1 cellular context compared by ENCODE assay signal in the genomic region with DNA sequence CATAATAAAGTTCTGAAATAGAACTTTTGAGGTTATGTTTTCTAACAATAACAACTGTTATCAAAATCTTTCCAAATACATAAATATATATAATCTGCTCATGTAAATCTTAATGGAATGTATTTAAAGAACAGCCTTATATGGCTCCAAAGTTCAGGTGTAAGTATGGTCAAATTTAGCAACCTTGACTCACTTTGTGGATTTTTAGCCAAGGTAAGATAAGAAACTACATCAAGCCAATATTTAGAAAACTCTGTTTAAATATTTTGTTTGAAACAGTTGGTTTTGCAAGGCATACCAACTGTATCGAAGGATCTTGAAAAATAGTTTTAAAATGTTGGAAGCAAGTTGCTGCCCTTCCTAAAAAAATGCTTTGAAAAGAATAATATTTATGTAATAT.
TF ChIP-seq lines count a peak whose summit lies in the region.

No MANE protein-coding gene starts in this region.

TF ChIP-seq in HepG2, 621 proteins besides CTCF, POLR2A, EP300 and RAD21 (continued from another document and continues in another):
- TF ChIP-seq, protein P1, sequence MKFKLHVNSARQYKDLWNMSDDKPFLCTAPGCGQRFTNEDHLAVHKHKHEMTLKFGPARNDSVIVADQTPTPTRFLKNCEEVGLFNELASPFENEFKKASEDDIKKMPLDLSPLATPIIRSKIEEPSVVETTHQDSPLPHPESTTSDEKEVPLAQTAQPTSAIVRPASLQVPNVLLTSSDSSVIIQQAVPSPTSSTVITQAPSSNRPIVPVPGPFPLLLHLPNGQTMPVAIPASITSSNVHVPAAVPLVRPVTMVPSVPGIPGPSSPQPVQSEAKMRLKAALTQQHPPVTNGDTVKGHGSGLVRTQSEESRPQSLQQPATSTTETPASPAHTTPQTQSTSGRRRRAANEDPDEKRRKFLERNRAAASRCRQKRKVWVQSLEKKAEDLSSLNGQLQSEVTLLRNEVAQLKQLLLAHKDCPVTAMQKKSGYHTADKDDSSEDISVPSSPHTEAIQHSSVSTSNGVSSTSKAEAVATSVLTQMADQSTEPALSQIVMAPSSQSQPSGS (CRISPR knock-in tag; IDR thresholded peaks at IDR 0.05) = peak; percentile 44; the same call in 1 of the 2 replicates
- TF ChIP-seq, protein P2, sequence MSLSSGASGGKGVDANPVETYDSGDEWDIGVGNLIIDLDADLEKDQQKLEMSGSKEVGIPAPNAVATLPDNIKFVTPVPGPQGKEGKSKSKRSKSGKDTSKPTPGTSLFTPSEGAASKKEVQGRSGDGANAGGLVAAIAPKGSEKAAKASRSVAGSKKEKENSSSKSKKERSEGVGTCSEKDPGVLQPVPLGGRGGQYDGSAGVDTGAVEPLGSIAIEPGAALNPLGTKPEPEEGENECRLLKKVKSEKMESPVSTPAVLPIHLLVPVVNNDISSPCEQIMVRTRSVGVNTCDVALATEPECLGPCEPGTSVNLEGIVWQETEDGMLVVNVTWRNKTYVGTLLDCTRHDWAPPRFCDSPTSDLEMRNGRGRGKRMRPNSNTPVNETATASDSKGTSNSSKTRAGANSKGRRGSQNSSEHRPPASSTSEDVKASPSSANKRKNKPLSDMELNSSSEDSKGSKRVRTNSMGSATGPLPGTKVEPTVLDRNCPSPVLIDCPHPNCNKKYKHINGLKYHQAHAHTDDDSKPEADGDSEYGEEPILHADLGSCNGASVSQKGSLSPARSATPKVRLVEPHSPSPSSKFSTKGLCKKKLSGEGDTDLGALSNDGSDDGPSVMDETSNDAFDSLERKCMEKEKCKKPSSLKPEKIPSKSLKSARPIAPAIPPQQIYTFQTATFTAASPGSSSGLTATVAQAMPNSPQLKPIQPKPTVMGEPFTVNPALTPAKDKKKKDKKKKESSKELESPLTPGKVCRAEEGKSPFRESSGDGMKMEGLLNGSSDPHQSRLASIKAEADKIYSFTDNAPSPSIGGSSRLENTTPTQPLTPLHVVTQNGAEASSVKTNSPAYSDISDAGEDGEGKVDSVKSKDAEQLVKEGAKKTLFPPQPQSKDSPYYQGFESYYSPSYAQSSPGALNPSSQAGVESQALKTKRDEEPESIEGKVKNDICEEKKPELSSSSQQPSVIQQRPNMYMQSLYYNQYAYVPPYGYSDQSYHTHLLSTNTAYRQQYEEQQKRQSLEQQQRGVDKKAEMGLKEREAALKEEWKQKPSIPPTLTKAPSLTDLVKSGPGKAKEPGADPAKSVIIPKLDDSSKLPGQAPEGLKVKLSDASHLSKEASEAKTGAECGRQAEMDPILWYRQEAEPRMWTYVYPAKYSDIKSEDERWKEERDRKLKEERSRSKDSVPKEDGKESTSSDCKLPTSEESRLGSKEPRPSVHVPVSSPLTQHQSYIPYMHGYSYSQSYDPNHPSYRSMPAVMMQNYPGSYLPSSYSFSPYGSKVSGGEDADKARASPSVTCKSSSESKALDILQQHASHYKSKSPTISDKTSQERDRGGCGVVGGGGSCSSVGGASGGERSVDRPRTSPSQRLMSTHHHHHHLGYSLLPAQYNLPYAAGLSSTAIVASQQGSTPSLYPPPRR (CRISPR knock-in tag; IDR thresholded peaks at IDR 0.05; ENCODE audit: borderline replicate concordance) = no peak
- TF ChIP-seq TBX3 (IDR thresholded peaks at IDR 0.05; ENCODE audit: borderline replicate concordance) = peak; percentile 37; the same call in 1 of the 2 replicates
- no peak for TF ChIP-seq XRCC5 (optimal IDR thresholded peaks at IDR 0.05; ENCODE audit: low read length)
- no peak for TF ChIP-seq FOXA1 (IDR thresholded peaks at IDR 0.05)
- TF ChIP-seq FOXA1 (CRISPR knock-in tag; IDR thresholded peaks at IDR 0.05) = peak; percentile 59
- no peak for TF ChIP-seq ZNF317 (CRISPR knock-in tag; IDR thresholded peaks at IDR 0.05)
- 0 out of 2 replicates have a peak, but pooled peaks have one; percentile 20 for TF ChIP-seq MED1 (CRISPR knock-in tag; IDR thresholded peaks at IDR 0.05)
- TF ChIP-seq HNF4G (IDR thresholded peaks at IDR 0.05; ENCODE audit: borderline replicate concordance, low read depth, low read length) = peak; percentile 69; the same call in 1 of the 2 replicates
- no peak for TF ChIP-seq HNF4G (CRISPR knock-in tag; IDR thresholded peaks at IDR 0.05; ENCODE audit: borderline replicate concordance, low read depth)
- TF ChIP-seq, protein P3, sequence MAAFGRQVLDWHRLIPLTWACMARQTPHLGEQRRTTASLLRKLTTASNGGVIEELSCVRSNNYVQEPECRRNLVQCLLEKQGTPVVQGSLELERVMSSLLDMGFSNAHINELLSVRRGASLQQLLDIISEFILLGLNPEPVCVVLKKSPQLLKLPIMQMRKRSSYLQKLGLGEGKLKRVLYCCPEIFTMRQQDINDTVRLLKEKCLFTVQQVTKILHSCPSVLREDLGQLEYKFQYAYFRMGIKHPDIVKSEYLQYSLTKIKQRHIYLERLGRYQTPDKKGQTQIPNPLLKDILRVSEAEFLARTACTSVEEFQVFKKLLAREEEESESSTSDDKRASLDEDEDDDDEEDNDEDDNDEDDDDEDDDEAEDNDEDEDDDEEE (CRISPR knock-in tag; IDR thresholded peaks at IDR 0.05) = no peak
- TF ChIP-seq GATAD1 (CRISPR knock-in tag; IDR thresholded peaks at IDR 0.05) = no peak
- no peak for TF ChIP-seq ETV5 (CRISPR knock-in tag; IDR thresholded peaks at IDR 0.05; ENCODE audit: borderline replicate concordance)
- no peak for TF ChIP-seq ZNF333 (CRISPR knock-in tag; IDR thresholded peaks at IDR 0.05; ENCODE audit: borderline replicate concordance)
- TF ChIP-seq, protein P4, sequence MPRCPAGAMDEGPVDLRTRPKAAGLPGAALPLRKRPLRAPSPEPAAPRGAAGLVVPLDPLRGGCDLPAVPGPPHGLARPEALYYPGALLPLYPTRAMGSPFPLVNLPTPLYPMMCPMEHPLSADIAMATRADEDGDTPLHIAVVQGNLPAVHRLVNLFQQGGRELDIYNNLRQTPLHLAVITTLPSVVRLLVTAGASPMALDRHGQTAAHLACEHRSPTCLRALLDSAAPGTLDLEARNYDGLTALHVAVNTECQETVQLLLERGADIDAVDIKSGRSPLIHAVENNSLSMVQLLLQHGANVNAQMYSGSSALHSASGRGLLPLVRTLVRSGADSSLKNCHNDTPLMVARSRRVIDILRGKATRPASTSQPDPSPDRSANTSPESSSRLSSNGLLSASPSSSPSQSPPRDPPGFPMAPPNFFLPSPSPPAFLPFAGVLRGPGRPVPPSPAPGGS (CRISPR knock-in tag; IDR thresholded peaks at IDR 0.05) = no peak
- peak; percentile 86 for TF ChIP-seq MEF2D (CRISPR knock-in tag; IDR thresholded peaks at IDR 0.05)
- TF ChIP-seq RFX5 (IDR thresholded peaks at IDR 0.05; ENCODE audit: low read depth, low read length) = no peak
- TF ChIP-seq, protein P5, sequence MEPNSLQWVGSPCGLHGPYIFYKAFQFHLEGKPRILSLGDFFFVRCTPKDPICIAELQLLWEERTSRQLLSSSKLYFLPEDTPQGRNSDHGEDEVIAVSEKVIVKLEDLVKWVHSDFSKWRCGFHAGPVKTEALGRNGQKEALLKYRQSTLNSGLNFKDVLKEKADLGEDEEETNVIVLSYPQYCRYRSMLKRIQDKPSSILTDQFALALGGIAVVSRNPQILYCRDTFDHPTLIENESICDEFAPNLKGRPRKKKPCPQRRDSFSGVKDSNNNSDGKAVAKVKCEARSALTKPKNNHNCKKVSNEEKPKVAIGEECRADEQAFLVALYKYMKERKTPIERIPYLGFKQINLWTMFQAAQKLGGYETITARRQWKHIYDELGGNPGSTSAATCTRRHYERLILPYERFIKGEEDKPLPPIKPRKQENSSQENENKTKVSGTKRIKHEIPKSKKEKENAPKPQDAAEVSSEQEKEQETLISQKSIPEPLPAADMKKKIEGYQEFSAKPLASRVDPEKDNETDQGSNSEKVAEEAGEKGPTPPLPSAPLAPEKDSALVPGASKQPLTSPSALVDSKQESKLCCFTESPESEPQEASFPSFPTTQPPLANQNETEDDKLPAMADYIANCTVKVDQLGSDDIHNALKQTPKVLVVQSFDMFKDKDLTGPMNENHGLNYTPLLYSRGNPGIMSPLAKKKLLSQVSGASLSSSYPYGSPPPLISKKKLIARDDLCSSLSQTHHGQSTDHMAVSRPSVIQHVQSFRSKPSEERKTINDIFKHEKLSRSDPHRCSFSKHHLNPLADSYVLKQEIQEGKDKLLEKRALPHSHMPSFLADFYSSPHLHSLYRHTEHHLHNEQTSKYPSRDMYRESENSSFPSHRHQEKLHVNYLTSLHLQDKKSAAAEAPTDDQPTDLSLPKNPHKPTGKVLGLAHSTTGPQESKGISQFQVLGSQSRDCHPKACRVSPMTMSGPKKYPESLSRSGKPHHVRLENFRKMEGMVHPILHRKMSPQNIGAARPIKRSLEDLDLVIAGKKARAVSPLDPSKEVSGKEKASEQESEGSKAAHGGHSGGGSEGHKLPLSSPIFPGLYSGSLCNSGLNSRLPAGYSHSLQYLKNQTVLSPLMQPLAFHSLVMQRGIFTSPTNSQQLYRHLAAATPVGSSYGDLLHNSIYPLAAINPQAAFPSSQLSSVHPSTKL (CRISPR knock-in tag; IDR thresholded peaks at IDR 0.05) = peak; percentile 67
- no peak for TF ChIP-seq ZFP1 (CRISPR knock-in tag; IDR thresholded peaks at IDR 0.05)
- TF ChIP-seq HOXA9 (CRISPR knock-in tag; IDR thresholded peaks at IDR 0.05; ENCODE audit: borderline replicate concordance) = no peak
- no peak for TF ChIP-seq ESRRA (CRISPR knock-in tag; IDR thresholded peaks at IDR 0.05; ENCODE audit: low read depth)
- TF ChIP-seq, protein P6, sequence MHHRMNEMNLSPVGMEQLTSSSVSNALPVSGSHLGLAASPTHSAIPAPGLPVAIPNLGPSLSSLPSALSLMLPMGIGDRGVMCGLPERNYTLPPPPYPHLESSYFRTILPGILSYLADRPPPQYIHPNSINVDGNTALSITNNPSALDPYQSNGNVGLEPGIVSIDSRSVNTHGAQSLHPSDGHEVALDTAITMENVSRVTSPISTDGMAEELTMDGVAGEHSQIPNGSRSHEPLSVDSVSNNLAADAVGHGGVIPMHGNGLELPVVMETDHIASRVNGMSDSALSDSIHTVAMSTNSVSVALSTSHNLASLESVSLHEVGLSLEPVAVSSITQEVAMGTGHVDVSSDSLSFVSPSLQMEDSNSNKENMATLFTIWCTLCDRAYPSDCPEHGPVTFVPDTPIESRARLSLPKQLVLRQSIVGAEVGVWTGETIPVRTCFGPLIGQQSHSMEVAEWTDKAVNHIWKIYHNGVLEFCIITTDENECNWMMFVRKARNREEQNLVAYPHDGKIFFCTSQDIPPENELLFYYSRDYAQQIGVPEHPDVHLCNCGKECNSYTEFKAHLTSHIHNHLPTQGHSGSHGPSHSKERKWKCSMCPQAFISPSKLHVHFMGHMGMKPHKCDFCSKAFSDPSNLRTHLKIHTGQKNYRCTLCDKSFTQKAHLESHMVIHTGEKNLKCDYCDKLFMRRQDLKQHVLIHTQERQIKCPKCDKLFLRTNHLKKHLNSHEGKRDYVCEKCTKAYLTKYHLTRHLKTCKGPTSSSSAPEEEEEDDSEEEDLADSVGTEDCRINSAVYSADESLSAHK (CRISPR knock-in tag; IDR thresholded peaks at IDR 0.05; ENCODE audit: borderline replicate concordance) = no peak
- TF ChIP-seq AHR (CRISPR knock-in tag; IDR thresholded peaks at IDR 0.05) = no peak
- TF ChIP-seq FOXJ3 (CRISPR knock-in tag; IDR thresholded peaks at IDR 0.05; ENCODE audit: borderline replicate concordance) = peak; percentile 86; the same call in 1 of the 2 replicates
- TF ChIP-seq, protein P7, sequence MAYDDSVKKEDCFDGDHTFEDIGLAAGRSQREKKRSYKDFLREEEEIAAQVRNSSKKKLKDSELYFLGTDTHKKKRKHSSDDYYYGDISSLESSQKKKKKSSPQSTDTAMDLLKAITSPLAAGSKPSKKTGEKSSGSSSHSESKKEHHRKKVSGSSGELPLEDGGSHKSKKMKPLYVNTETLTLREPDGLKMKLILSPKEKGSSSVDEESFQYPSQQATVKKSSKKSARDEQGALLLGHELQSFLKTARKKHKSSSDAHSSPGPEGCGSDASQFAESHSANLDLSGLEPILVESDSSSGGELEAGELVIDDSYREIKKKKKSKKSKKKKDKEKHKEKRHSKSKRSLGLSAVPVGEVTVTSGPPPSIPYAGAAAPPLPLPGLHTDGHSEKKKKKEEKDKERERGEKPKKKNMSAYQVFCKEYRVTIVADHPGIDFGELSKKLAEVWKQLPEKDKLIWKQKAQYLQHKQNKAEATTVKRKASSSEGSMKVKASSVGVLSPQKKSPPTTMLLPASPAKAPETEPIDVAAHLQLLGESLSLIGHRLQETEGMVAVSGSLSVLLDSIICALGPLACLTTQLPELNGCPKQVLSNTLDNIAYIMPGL (CRISPR knock-in tag; IDR thresholded peaks at IDR 0.05; ENCODE audit: borderline replicate concordance in 1 of 2, low read depth in 1 of 2) = no peak
- TF ChIP-seq BCL6 (CRISPR knock-in tag; IDR thresholded peaks at IDR 0.05) = peak; percentile 93
- TF ChIP-seq SIX1 (CRISPR knock-in tag; IDR thresholded peaks at IDR 0.05; ENCODE audit: borderline replicate concordance) = peak; percentile 56; the same call in 1 of the 2 replicates
- TF ChIP-seq, protein P8, sequence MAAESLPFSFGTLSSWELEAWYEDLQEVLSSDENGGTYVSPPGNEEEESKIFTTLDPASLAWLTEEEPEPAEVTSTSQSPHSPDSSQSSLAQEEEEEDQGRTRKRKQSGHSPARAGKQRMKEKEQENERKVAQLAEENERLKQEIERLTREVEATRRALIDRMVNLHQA (CRISPR knock-in tag; IDR thresholded peaks at IDR 0.05) = no peak
- TF ChIP-seq, protein P9, sequence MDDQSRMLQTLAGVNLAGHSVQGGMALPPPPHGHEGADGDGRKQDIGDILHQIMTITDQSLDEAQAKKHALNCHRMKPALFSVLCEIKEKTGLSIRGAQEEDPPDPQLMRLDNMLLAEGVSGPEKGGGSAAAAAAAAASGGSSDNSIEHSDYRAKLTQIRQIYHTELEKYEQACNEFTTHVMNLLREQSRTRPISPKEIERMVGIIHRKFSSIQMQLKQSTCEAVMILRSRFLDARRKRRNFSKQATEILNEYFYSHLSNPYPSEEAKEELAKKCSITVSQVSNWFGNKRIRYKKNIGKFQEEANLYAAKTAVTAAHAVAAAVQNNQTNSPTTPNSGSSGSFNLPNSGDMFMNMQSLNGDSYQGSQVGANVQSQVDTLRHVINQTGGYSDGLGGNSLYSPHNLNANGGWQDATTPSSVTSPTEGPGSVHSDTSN (CRISPR knock-in tag; IDR thresholded peaks at IDR 0.05; ENCODE audit: borderline replicate concordance) = no peak
- TF ChIP-seq ATF1 (CRISPR knock-in tag; IDR thresholded peaks at IDR 0.05) = 0 out of 2 replicates have a peak, but pooled peaks have one; percentile 20
- TF ChIP-seq RNF2 (conservative IDR thresholded peaks at IDR 0.05; ENCODE audit: low read depth) = no peak
- TF ChIP-seq KAT8 (CRISPR knock-in tag; IDR thresholded peaks at IDR 0.05) = 0 out of 2 replicates have a peak, but pooled peaks have one; percentile 18
- TF ChIP-seq NFIC (IDR thresholded peaks at IDR 0.05; ENCODE audit: low read length) = peak; percentile 78
- TF ChIP-seq JDP2 (CRISPR knock-in tag; IDR thresholded peaks at IDR 0.05; ENCODE audit: borderline replicate concordance) = no peak
- TF ChIP-seq, protein P10, sequence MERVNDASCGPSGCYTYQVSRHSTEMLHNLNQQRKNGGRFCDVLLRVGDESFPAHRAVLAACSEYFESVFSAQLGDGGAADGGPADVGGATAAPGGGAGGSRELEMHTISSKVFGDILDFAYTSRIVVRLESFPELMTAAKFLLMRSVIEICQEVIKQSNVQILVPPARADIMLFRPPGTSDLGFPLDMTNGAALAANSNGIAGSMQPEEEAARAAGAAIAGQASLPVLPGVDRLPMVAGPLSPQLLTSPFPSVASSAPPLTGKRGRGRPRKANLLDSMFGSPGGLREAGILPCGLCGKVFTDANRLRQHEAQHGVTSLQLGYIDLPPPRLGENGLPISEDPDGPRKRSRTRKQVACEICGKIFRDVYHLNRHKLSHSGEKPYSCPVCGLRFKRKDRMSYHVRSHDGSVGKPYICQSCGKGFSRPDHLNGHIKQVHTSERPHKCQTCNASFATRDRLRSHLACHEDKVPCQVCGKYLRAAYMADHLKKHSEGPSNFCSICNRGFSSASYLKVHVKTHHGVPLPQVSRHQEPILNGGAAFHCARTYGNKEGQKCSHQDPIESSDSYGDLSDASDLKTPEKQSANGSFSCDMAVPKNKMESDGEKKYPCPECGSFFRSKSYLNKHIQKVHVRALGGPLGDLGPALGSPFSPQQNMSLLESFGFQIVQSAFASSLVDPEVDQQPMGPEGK (CRISPR knock-in tag; IDR thresholded peaks at IDR 0.05) = no peak
- TF ChIP-seq ZNF24 (IDR thresholded peaks at IDR 0.05) = no peak
- 0 out of 2 replicates have a peak, but pooled peaks have one; percentile 20 for TF ChIP-seq ONECUT2 (CRISPR knock-in tag; IDR thresholded peaks at IDR 0.05)
- no peak for TF ChIP-seq KMT2A (CRISPR knock-in tag; IDR thresholded peaks at IDR 0.05)
